Comparison of ENCODE assay signal across 14 cellular contexts in the genomic region with DNA sequence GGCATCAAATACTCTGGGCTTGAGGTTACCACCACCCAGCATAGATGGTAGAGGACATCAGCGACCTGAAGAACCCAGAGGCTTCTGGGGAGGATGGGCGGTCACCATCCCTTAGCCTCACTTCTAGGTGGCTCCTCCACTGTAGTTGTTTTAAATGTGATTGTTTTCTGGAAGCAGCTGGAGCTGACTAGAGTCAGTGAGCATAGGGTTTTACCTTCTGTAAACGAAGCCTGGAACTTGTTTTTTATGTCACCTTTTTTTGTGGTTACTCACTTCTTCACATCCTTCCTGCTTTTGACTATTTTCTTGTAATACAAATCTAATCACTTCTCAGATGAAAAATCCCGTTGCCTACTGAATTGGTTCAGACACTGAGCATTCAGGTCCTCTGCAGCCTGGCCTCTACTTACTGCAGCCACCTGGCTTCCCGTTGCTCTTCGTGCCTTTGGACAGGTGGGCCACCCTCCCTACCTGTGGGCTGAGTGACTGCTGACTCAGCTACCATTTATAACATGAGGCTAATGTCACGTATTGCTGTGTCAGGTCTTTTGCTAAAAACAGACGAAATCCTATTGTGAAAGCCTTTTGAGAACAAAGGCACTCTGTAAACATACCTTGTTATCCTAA.
A peak's percentile ranks its signal among the peaks of the same experiment; 100 is the strongest.
DNase-seq lines count a peak whose midpoint lies in the region; ATAC-seq and TF ChIP-seq lines count a peak whose summit lies in the region.
"Had no signal": no experiment of that assay in that cellular context is flagged by ENCODE, and none has a peak within 500 bp of the region (broad histone marks: within the 10 kb centered on the region; RNA-seq: fewer than 3 reads in every experiment).

No MANE protein-coding gene starts in this region.

- H3K4me1 ChIP-seq in H9 (ENCODE audit: insufficient read depth, low read length): peaks cover 3% of the 10 kb centered on the region; the same call in 1 of the 2 replicates
- H3K4me1 ChIP-seq in mucosa of descending colon (ENCODE audit: low read depth): no peaks in the 10 kb centered on the region
- H3K4me1 ChIP-seq: psoas muscle, suprapubic skin had no signal

- no peak overlapping the region for H3K4me3 ChIP-seq in mucosa of descending colon
- H3K4me3 ChIP-seq: esophagus squamous epithelium, psoas muscle, suprapubic skin had no signal

- intact Hi-C loops in mucosa of descending colon (cut with DNase I, micrococcal nuclease): no loop called here

- no peak overlapping the region for H3K14ac ChIP-seq in H9 (ENCODE audit: insufficient read depth, low read length)

- no peak overlapping the region for H3K56ac ChIP-seq in H9 (ENCODE audit: insufficient read length, low read depth, low read length)

- CTCF ChIA-PET in activated naive CD4-positive, alpha-beta T cell treated with anti-CD3 and anti-CD28 coated beads, Interleukin-2, amount 10 ng/mL, durations not matched to agents 7 days and 5 days (lab: Charles Lee): interaction anchor here (1.1 kb wide), 1 partner anchor 88 kb away, joined by 3 read pairs; no protein-coding TSS in a partner anchor

- TF ChIP-seq CTCF in H9 (conservative IDR thresholded peaks at IDR 0.05): no peak
- TF ChIP-seq CTCF in mucosa of descending colon (IDR thresholded peaks at IDR 0.05): no peak
- TF ChIP-seq CTCF in GM20000 (IDR thresholded peaks at IDR 0.05; ENCODE audit: extremely low read depth, missing control alignments): no peak

- no peak overlapping the region for H3K18ac ChIP-seq in H9 (ENCODE audit: insufficient read length, low read depth, low read length)

- peak overlapping the region; percentile 39 to 67 (median 50); a peak in 6 of 7 replicates for H3K27ac Mint-ChIP-seq in H9
- H3K27ac Mint-ChIP-seq in activated naive CD4-positive, alpha-beta T cell treated with anti-CD3 and anti-CD28 coated beads, Interleukin-2, amount 10 ng/mL, durations not matched to agents 7 days and 5 days: peak overlapping the region; percentile 92
- H3K27ac Mint-ChIP-seq: mesothelial cell of epicardium had no signal

- no peak overlapping the region for H3K4ac ChIP-seq in H9 (ENCODE audit: low read depth, low read length)

- no peaks in the 10 kb centered on the region for H4K20me1 ChIP-seq in H9 (ENCODE audit: control insufficient read depth, insufficient read depth, insufficient read length)

- H3K9me3 ChIP-seq in H9 (ENCODE audit: control insufficient read depth, low read depth, low read length) (no peaks in the 10 kb centered on the region), mucosa of descending colon (no peaks in the 10 kb centered on the region)
- H3K9me3 ChIP-seq: esophagus squamous epithelium, psoas muscle, suprapubic skin had no signal

- H3K27me3 ChIP-seq in H9 (ENCODE audit: insufficient read depth, low read length): no peaks in the 10 kb centered on the region
- H3K27me3 ChIP-seq: esophagus squamous epithelium, suprapubic skin had no signal

- H3K79me2 ChIP-seq in H9 (ENCODE audit: insufficient read depth, low read length): no peaks in the 10 kb centered on the region

- H2AFZ ChIP-seq in H9 (ENCODE audit: low read length): no peak overlapping the region

- H4K91ac ChIP-seq in H9 (ENCODE audit: insufficient read length, low read depth, low read length): no peak overlapping the region

- no peak overlapping the region for H3K4me3 Mint-ChIP-seq in H9
- peak overlapping the region; percentile 21 for H3K4me3 Mint-ChIP-seq in activated naive CD4-positive, alpha-beta T cell treated with anti-CD3 and anti-CD28 coated beads, Interleukin-2, amount 10 ng/mL, durations not matched to agents 7 days and 5 days
- H3K4me3 Mint-ChIP-seq: mesothelial cell of epicardium had no signal

- H3K27ac ChIP-seq in H9 (ENCODE audit: insufficient read length, low read depth, low read length): no peak overlapping the region
- H3K27ac ChIP-seq: esophagus squamous epithelium, psoas muscle, suprapubic skin had no signal

- H4K5ac ChIP-seq in H9 (ENCODE audit: insufficient read length, low read depth, low read length): no peak overlapping the region

- no peak overlapping the region for H2BK5ac ChIP-seq in H9 (ENCODE audit: insufficient read length, low read length)

- no peak overlapping the region for H2BK15ac ChIP-seq in H9 (ENCODE audit: low read depth, low read length)

- H3K27me3 Mint-ChIP-seq in H9 (ENCODE audit: low read depth): no peaks in the 10 kb centered on the region
- H3K27me3 Mint-ChIP-seq in activated naive CD4-positive, alpha-beta T cell treated with anti-CD3 and anti-CD28 coated beads, Interleukin-2, amount 10 ng/mL, durations not matched to agents 7 days and 5 days: no peaks in the 10 kb centered on the region

- DNase-seq in H9 (no peak), NCI-H510A (lab: John Stamatoyannopoulos, UW) (peak; percentile 10), mucosa of descending colon (no peak), GM20000 (ENCODE audit: low spot score) (no peak), amniotic stem cell (lab: John Stamatoyannopoulos, UW) (no peak), HUDEP-2 (lab: John Stamatoyannopoulos, UW; ENCODE audit: unreplicated experiment in 76 of 76) (no peak)
- DNase-seq in activated naive CD4-positive, alpha-beta T cell treated with anti-CD3 and anti-CD28 coated beads, Interleukin-2, amount 10 ng/mL, durations not matched to agents 7 days and 5 days: peak; percentile 45
- DNase-seq: caudate nucleus, COR-L47, esophagus squamous epithelium, NCI-H146, psoas muscle had no signal

- H3K36me3 Mint-ChIP-seq in H9 (ENCODE audit: insufficient read depth in 1 of 3, low read depth in 3 of 3): peaks cover 24 to 70% (median 55%) of the 10 kb centered on the region in 3 experiments
- H3K36me3 Mint-ChIP-seq in activated naive CD4-positive, alpha-beta T cell treated with anti-CD3 and anti-CD28 coated beads, Interleukin-2, amount 10 ng/mL, durations not matched to agents 7 days and 5 days: peaks cover 68% of the 10 kb centered on the region

- no peaks in the 10 kb centered on the region for H3K23me2 ChIP-seq in H9 (ENCODE audit: insufficient read length, low read depth, low read length, poor library complexity, severe bottlenecking)

- no peak overlapping the region for H3K4me2 ChIP-seq in H9 (ENCODE audit: insufficient read depth, insufficient read length, low read length)

- H2BK20ac ChIP-seq in H9 (ENCODE audit: low read depth, low read length, poor library complexity, severe bottlenecking): no peak overlapping the region

- no peak overlapping the region for H3T11ph ChIP-seq in H9 (ENCODE audit: low read length)

- peak; percentile 35 for ATAC-seq in mucosa of descending colon
- ATAC-seq: psoas muscle had no signal

- no peak overlapping the region for H3K23ac ChIP-seq in H9 (ENCODE audit: insufficient read length, low read depth, low read length)

- no CpG with 5 or more reads among the region's 8 CpGs for WGBS in H9 (ENCODE audit: extremely low coverage, insufficient read length, low lambda C conversion rate)

- no peaks in the 10 kb centered on the region for H3K36me3 ChIP-seq in mucosa of descending colon (ENCODE audit: low read depth)

- H2BK12ac ChIP-seq in H9 (ENCODE audit: insufficient read length, low read depth, low read length): no peak overlapping the region

- H3K9ac ChIP-seq in H9 (ENCODE audit: extremely low read depth, insufficient read length, low read length): no peak overlapping the region

- peaks cover 27 to 30% of the 10 kb centered on the region in 2 experiments for H3K4me1 Mint-ChIP-seq in H9
- H3K4me1 Mint-ChIP-seq in activated naive CD4-positive, alpha-beta T cell treated with anti-CD3 and anti-CD28 coated beads, Interleukin-2, amount 10 ng/mL, durations not matched to agents 7 days and 5 days: peaks cover 47% of the 10 kb centered on the region

- H2AK5ac ChIP-seq in H9 (ENCODE audit: insufficient read length, low read length): no peak overlapping the region

- no peaks in the 10 kb centered on the region for H3K9me3 Mint-ChIP-seq in H9
- no peaks in the 10 kb centered on the region for H3K9me3 Mint-ChIP-seq in activated naive CD4-positive, alpha-beta T cell treated with anti-CD3 and anti-CD28 coated beads, Interleukin-2, amount 10 ng/mL, durations not matched to agents 7 days and 5 days
- H3K9me3 Mint-ChIP-seq: mesothelial cell of epicardium had no signal

- no peak overlapping the region for H2BK120ac ChIP-seq in H9 (ENCODE audit: low read depth, low read length, poor library complexity, severe bottlenecking)

- H4K8ac ChIP-seq in H9 (replicated peaks; ENCODE audit: insufficient read length, low read depth, low read length): no peak overlapping the region

- no peaks in the 10 kb centered on the region for H3K79me1 ChIP-seq in H9 (ENCODE audit: insufficient read depth, low read depth, low read length, poor library complexity, severe bottlenecking)

Comparison
In these comparisons a context has a peak if more than half of its experiments do, and no peak if none do; other contexts are left out.
1. DNase-seq: peak in NCI-H510A (single experiment) and activated naive CD4-positive, alpha-beta T cell treated with anti-CD3 and anti-CD28 coated beads, Interleukin-2, amount 10 ng/mL, durations not matched to agents 7 days and 5 days (single experiment); none in H9 (single experiment), mucosa of descending colon (0 of 3), GM20000 (single experiment), amniotic stem cell (single experiment) and HUDEP-2 (0 of 76).